In genomic region chr12:104042580-104042979, GRCh38 we compare ENCODE assay signal across 32 cellular contexts. TPM values are rescaled to one million over a fixed set of nuclear protein-coding genes. Genes with fewer than 3 reads are reported as not detected.
"Had no signal": no experiment of that assay in that cellular context is flagged by ENCODE, and none has a peak within 500 bp of the region (broad histone marks: within the 10 kb centered on the region; RNA-seq: fewer than 3 reads in every experiment).

No MANE protein-coding gene starts in this region.

- ATAC-seq: activated CD8-positive, alpha-beta T cell treated with anti-CD3 and anti-CD28 coated beads for 36 hours; activated naive CD4-positive, alpha-beta T cell treated with anti-CD3 and anti-CD28 coated beads, Interleukin-2, amount 50 U/mL, for 72 hours; activated T-cell treated with anti-CD3 and anti-CD28 coated beads, Interleukin-2, amount 50 U/mL, for 4 hours; activated T-cell treated with anti-CD3 and anti-CD28 coated beads, Interleukin-2, amount 50 U/mL, for 72 hours; activated T-helper 17 cell treated with anti-CD3 and anti-CD28 coated beads, Interleukin-2, amount 50 U/mL, for 72 hours; body of pancreas had no signal

- H3K4me1 ChIP-seq: adrenal gland, body of pancreas had no signal

- H3K9me3 ChIP-seq: adrenal gland, body of pancreas, breast epithelium had no signal

- H3K36me3 ChIP-seq: adrenal gland, brain microvascular endothelial cell, breast epithelium had no signal

- H3K4me3 ChIP-seq: adrenal gland, body of pancreas, breast epithelium had no signal

- H3K27ac ChIP-seq: adrenal gland, body of pancreas, brain microvascular endothelial cell, breast epithelium, VCaP had no signal

- DNase-seq: activated B cell treated with CpG ODN at 0.5 μM for 24 hours; activated CD4-positive, alpha-beta memory T cell treated with anti-CD3 and anti-CD28 coated beads for 36 hours; activated CD4-positive, alpha-beta T cell treated with anti-CD3 and anti-CD28 coated beads for 4 hours; activated CD4-positive, alpha-beta T cell treated with anti-CD3 and anti-CD28 coated beads, Interleukin-2, amount 10 ng/mL, durations not matched to agents 24 days and 14 days; activated CD4-positive, alpha-beta T cell treated with anti-CD3 and anti-CD28 coated beads, Interleukin-2, amount 50 U/mL, for 1 hour; activated CD4-positive, alpha-beta T cell treated with anti-CD3 and anti-CD28 coated beads, Interleukin-2, amount 50 U/mL, for 4 hours; activated CD4-positive, CD25-positive, alpha-beta regulatory T cell treated with anti-CD3 and anti-CD28 coated beads, Interleukin-2, amount 50 U/mL, for 72 hours; activated CD8-positive, alpha-beta memory T cell treated with anti-CD3 and anti-CD28 coated beads, Interleukin-2, amount 50 U/mL, for 4 hours; activated CD8-positive, alpha-beta T cell treated with anti-CD3 and anti-CD28 coated beads for 36 hours; activated effector memory CD4-positive, alpha-beta T cell treated with anti-CD3 and anti-CD28 coated beads, Interleukin-2, amount 50 U/mL, for 16 hours; activated gamma-delta T cell treated with Interleukin-2 at 50 U/mL for 16 hours; activated naive CD4-positive, alpha-beta T cell; activated naive CD4-positive, alpha-beta T cell treated with anti-CD3 and anti-CD28 coated beads for 36 hours; activated naive CD4-positive, alpha-beta T cell treated with anti-CD3 and anti-CD28 coated beads, Interleukin-2, amount 50 U/mL, for 16 hours; activated naive CD8-positive, alpha-beta T cell treated with anti-CD3 and anti-CD28 coated beads for 36 hours; activated T-cell treated with anti-CD3 and anti-CD28 coated beads for 4 hours; activated T-cell treated with anti-CD3 and anti-CD28 coated beads, Interleukin-2, amount 50 U/mL, for 1 hour; activated T-cell treated with anti-CD3 and anti-CD28 coated beads, Interleukin-2, amount 50 U/mL, for 4 hours; activated T-cell treated with anti-CD3 and anti-CD28 coated beads, Interleukin-2, amount 50 U/mL, for 72 hours; adrenal gland; amniotic stem cell; aorta; body of pancreas; brain microvascular endothelial cell; central memory CD4-positive, alpha-beta T cell; T-helper 1 cell; T-helper 2 cell; T1000 had no signal

RNA-seq across cellular contexts. Expression of gene GLT8D2, which starts 7.4 kb away (rescaled TPM):
- total RNA-seq: activated B cell treated with CpG ODN at 0.5 μM for 24 hours; activated CD4-positive, alpha-beta memory T cell treated with anti-CD3 and anti-CD28 coated beads for 36 hours; activated CD4-positive, alpha-beta T cell treated with anti-CD3 and anti-CD28 coated beads, Interleukin-2, amount 10 ng/mL, durations not matched to agents 24 days and 14 days; activated CD8-positive, alpha-beta T cell treated with anti-CD3 and anti-CD28 coated beads for 36 hours; activated naive CD4-positive, alpha-beta T cell treated with anti-CD3 and anti-CD28 coated beads for 36 hours had no signal
